In genomic region chr3:43082457-43082856, GRCh38 we compare ENCODE assay signal across 8 cellular contexts.
"Had no signal": no experiment of that assay in that cellular context is flagged by ENCODE, and none has a peak within 500 bp of the region (broad histone marks: within the 10 kb centered on the region; RNA-seq: fewer than 3 reads in every experiment).

No MANE protein-coding gene starts in this region.

- ATAC-seq: HCT116 had no signal

- H3K4me1 ChIP-seq: HAP-1 had no signal

- H3K4me3 ChIP-seq: GM23248, HAP-1 had no signal

- H3K27ac Mint-ChIP-seq: HFFc6, IgD-negative memory B cell had no signal

- H3K27ac ChIP-seq: GM23248 had no signal

- H3K9ac ChIP-seq: GM23248 had no signal

- H2AFZ ChIP-seq: GM23248 had no signal

- H3K27me3 Mint-ChIP-seq: IgD-negative memory B cell had no signal

- DNase-seq: GM23248, GOT3, H7, HFFc6, KBM-7 had no signal

- H3K9me3 ChIP-seq: HAP-1 had no signal

- H3K9me3 Mint-ChIP-seq: HFFc6 had no signal

- H3K4me3 Mint-ChIP-seq: HFFc6, IgD-negative memory B cell had no signal
